Comparison of ENCODE assay signal across 1 cellular context in the genomic region with DNA sequence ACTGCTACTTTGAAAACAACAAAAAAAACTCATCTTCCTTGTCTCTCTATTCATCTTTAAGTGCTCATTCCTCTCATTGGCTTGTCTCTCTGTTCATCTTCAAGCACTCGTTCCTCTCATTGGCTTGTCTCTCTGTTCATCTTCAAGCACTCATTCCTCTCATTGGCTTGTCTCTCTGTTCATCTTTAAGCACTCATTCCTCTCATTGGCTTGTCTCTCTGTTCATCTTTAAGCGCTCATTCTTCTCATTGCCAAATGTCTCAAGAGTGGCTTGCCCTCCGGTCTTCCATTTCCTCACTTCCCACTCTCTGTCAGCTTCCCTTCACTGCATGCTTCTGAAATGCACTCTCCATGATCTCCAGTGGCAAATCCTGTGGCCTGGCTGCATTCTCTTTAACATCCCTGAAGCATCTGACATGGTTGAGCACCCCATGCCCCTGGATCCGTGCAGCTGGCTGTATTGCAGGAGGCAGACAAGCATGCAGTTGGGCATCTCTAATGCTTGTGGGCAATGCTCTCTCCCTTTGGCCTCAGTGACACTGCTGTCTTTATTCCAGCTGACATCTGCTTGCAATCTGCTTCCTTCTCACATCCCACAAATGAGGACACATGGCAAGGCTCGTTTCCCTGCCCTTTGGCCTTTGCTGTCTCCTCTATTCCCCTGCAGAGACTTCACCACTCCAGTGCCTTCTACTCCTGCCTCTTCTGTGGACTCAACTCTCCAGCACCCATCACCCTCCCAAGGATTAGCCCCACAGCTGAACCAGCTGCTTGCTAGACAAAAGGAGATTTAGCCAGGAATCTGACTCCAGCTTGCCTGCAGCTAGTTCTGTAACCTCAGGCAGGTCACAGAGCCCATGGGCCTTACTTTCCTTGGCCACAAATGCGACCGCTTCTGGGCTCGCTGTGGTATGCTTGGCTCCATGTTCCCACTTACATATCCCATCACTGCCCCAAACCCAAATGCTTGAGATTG.
TF ChIP-seq lines count a peak whose summit lies in the region.

No MANE protein-coding gene starts in this region.

TF ChIP-seq in H1, 55 proteins besides CTCF, POLR2A, EP300 and RAD21:
- 0 out of 2 replicates have a peak, but pooled peaks have one; percentile 28 for TF ChIP-seq SP1 (IDR thresholded peaks at IDR 0.05; ENCODE audit: low read depth, low read length)
- TF ChIP-seq, protein P1, sequence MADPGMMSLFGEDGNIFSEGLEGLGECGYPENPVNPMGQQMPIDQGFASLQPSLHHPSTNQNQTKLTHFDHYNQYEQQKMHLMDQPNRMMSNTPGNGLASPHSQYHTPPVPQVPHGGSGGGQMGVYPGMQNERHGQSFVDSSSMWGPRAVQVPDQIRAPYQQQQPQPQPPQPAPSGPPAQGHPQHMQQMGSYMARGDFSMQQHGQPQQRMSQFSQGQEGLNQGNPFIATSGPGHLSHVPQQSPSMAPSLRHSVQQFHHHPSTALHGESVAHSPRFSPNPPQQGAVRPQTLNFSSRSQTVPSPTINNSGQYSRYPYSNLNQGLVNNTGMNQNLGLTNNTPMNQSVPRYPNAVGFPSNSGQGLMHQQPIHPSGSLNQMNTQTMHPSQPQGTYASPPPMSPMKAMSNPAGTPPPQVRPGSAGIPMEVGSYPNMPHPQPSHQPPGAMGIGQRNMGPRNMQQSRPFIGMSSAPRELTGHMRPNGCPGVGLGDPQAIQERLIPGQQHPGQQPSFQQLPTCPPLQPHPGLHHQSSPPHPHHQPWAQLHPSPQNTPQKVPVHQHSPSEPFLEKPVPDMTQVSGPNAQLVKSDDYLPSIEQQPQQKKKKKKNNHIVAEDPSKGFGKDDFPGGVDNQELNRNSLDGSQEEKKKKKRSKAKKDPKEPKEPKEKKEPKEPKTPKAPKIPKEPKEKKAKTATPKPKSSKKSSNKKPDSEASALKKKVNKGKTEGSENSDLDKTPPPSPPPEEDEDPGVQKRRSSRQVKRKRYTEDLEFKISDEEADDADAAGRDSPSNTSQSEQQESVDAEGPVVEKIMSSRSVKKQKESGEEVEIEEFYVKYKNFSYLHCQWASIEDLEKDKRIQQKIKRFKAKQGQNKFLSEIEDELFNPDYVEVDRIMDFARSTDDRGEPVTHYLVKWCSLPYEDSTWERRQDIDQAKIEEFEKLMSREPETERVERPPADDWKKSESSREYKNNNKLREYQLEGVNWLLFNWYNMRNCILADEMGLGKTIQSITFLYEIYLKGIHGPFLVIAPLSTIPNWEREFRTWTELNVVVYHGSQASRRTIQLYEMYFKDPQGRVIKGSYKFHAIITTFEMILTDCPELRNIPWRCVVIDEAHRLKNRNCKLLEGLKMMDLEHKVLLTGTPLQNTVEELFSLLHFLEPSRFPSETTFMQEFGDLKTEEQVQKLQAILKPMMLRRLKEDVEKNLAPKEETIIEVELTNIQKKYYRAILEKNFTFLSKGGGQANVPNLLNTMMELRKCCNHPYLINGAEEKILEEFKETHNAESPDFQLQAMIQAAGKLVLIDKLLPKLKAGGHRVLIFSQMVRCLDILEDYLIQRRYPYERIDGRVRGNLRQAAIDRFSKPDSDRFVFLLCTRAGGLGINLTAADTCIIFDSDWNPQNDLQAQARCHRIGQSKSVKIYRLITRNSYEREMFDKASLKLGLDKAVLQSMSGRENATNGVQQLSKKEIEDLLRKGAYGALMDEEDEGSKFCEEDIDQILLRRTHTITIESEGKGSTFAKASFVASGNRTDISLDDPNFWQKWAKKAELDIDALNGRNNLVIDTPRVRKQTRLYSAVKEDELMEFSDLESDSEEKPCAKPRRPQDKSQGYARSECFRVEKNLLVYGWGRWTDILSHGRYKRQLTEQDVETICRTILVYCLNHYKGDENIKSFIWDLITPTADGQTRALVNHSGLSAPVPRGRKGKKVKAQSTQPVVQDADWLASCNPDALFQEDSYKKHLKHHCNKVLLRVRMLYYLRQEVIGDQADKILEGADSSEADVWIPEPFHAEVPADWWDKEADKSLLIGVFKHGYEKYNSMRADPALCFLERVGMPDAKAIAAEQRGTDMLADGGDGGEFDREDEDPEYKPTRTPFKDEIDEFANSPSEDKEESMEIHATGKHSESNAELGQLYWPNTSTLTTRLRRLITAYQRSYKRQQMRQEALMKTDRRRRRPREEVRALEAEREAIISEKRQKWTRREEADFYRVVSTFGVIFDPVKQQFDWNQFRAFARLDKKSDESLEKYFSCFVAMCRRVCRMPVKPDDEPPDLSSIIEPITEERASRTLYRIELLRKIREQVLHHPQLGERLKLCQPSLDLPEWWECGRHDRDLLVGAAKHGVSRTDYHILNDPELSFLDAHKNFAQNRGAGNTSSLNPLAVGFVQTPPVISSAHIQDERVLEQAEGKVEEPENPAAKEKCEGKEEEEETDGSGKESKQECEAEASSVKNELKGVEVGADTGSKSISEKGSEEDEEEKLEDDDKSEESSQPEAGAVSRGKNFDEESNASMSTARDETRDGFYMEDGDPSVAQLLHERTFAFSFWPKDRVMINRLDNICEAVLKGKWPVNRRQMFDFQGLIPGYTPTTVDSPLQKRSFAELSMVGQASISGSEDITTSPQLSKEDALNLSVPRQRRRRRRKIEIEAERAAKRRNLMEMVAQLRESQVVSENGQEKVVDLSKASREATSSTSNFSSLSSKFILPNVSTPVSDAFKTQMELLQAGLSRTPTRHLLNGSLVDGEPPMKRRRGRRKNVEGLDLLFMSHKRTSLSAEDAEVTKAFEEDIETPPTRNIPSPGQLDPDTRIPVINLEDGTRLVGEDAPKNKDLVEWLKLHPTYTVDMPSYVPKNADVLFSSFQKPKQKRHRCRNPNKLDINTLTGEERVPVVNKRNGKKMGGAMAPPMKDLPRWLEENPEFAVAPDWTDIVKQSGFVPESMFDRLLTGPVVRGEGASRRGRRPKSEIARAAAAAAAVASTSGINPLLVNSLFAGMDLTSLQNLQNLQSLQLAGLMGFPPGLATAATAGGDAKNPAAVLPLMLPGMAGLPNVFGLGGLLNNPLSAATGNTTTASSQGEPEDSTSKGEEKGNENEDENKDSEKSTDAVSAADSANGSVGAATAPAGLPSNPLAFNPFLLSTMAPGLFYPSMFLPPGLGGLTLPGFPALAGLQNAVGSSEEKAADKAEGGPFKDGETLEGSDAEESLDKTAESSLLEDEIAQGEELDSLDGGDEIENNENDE (IDR thresholded peaks at IDR 0.05; ENCODE audit: insufficient replicate concordance, low read length), result no peak
